1 cellular context compared by ENCODE assay signal in the genomic region with DNA sequence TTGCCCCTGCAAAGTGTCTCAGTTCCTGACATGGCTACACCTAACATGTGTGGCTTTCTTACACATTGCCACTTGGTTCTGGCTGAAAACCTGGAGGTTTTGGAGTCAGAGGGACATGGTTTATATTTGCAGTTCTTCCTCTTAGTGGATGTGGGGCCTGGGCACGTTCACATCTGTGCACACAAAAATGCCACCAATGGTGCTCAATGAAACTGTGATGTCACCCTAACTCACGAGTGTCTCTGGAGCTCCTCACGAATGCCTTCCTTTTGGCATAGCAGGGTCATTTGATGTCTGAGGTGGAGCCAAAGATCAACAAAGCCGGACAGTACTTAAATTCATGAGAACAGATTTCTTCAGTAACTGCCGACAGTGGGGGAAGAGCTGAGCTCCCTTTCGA.
TF ChIP-seq lines count a peak whose summit lies in the region.

No MANE protein-coding gene starts in this region.

TF ChIP-seq in GM23338, 12 proteins besides CTCF, POLR2A, EP300 and RAD21 (continued from another document):
- TF ChIP-seq, protein P1, sequence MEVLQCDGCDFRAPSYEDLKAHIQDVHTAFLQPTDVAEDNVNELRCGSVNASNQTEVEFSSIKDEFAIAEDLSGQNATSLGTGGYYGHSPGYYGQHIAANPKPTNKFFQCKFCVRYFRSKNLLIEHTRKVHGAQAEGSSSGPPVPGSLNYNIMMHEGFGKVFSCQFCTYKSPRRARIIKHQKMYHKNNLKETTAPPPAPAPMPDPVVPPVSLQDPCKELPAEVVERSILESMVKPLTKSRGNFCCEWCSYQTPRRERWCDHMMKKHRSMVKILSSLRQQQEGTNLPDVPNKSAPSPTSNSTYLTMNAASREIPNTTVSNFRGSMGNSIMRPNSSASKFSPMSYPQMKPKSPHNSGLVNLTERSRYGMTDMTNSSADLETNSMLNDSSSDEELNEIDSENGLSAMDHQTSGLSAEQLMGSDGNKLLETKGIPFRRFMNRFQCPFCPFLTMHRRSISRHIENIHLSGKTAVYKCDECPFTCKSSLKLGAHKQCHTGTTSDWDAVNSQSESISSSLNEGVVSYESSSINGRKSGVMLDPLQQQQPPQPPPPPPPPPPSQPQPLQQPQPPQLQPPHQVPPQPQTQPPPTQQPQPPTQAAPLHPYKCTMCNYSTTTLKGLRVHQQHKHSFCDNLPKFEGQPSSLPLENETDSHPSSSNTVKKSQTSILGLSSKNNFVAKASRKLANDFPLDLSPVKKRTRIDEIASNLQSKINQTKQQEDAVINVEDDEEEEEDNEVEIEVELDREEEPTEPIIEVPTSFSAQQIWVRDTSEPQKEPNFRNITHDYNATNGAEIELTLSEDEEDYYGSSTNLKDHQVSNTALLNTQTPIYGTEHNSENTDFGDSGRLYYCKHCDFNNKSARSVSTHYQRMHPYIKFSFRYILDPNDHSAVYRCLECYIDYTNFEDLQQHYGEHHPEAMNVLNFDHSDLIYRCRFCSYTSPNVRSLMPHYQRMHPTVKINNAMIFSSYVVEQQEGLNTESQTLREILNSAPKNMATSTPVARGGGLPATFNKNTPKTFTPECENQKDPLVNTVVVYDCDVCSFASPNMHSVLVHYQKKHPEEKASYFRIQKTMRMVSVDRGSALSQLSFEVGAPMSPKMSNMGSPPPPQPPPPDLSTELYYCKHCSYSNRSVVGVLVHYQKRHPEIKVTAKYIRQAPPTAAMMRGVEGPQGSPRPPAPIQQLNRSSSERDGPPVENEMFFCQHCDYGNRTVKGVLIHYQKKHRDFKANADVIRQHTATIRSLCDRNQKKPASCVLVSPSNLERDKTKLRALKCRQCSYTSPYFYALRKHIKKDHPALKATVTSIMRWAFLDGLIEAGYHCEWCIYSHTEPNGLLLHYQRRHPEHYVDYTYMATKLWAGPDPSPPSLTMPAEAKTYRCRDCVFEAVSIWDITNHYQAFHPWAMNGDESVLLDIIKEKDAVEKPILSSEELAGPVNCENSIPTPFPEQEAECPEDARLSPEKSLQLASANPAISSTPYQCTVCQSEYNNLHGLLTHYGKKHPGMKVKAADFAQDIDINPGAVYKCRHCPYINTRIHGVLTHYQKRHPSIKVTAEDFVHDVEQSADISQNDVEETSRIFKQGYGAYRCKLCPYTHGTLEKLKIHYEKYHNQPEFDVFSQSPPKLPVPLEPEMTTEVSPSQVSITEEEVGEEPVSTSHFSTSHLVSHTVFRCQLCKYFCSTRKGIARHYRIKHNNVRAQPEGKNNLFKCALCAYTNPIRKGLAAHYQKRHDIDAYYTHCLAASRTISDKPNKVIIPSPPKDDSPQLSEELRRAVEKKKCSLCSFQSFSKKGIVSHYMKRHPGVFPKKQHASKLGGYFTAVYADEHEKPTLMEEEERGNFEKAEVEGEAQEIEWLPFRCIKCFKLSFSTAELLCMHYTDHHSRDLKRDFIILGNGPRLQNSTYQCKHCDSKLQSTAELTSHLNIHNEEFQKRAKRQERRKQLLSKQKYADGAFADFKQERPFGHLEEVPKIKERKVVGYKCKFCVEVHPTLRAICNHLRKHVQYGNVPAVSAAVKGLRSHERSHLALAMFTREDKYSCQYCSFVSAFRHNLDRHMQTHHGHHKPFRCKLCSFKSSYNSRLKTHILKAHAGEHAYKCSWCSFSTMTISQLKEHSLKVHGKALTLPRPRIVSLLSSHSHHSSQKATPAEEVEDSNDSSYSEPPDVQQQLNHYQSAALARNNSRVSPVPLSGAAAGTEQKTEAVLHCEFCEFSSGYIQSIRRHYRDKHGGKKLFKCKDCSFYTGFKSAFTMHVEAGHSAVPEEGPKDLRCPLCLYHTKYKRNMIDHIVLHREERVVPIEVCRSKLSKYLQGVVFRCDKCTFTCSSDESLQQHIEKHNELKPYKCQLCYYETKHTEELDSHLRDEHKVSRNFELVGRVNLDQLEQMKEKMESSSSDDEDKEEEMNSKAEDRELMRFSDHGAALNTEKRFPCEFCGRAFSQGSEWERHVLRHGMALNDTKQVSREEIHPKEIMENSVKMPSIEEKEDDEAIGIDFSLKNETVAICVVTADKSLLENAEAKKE (CRISPR knock-in tag; IDR thresholded peaks at IDR 0.05): no peak
- TF ChIP-seq EZH2phosphoT487 (IDR thresholded peaks at IDR 0.05; ENCODE audit: unreplicated experiment) (no peak), ZNF114 (CRISPR knock-in tag; IDR thresholded peaks at IDR 0.05) (no peak), POLR2AphosphoS5 (IDR thresholded peaks at IDR 0.05; ENCODE audit: low read depth) (no peak)
